In the genomic region with DNA sequence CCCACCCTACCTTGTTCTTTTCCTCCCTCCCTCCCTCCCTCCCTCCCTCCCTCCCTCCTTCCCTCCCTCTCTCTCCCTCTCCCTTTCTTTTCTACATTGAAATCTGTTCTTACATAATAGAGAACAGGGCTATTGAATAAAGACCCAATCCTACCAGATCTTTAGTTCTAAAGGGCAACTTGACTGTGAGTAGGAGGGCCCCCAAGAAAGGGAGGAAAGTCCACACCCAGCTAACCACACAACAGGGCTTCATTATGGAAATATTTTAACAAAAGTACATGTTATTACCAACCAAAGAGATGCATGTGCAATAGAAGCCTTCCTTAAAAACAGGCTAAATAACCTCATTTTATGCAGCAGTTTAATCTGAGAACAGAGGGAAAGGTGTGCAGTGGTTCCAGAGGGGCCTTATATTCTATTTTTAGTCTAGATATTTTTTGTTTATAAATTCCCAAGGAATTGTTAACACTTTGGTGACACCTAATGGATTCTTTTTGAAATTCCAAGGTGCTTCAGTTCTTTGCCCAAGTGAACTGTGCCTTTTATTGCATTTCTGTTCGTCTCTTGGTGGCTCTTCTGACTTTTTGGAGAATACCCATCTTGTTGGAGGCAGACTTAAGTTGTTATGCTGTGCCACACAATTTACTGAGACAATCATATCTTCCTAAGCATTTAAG, we compare ENCODE assay signal across 1 cellular context.
TF ChIP-seq lines count a peak whose summit lies in the region.

No MANE protein-coding gene starts in this region.

TF ChIP-seq in GM23338, 12 proteins besides CTCF, POLR2A, EP300 and RAD21 (continued from another document):
- TF ChIP-seq, protein P1, sequence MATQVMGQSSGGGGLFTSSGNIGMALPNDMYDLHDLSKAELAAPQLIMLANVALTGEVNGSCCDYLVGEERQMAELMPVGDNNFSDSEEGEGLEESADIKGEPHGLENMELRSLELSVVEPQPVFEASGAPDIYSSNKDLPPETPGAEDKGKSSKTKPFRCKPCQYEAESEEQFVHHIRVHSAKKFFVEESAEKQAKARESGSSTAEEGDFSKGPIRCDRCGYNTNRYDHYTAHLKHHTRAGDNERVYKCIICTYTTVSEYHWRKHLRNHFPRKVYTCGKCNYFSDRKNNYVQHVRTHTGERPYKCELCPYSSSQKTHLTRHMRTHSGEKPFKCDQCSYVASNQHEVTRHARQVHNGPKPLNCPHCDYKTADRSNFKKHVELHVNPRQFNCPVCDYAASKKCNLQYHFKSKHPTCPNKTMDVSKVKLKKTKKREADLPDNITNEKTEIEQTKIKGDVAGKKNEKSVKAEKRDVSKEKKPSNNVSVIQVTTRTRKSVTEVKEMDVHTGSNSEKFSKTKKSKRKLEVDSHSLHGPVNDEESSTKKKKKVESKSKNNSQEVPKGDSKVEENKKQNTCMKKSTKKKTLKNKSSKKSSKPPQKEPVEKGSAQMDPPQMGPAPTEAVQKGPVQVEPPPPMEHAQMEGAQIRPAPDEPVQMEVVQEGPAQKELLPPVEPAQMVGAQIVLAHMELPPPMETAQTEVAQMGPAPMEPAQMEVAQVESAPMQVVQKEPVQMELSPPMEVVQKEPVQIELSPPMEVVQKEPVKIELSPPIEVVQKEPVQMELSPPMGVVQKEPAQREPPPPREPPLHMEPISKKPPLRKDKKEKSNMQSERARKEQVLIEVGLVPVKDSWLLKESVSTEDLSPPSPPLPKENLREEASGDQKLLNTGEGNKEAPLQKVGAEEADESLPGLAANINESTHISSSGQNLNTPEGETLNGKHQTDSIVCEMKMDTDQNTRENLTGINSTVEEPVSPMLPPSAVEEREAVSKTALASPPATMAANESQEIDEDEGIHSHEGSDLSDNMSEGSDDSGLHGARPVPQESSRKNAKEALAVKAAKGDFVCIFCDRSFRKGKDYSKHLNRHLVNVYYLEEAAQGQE (IDR thresholded peaks at IDR 0.05; ENCODE audit: unreplicated experiment), result no peak
- TF ChIP-seq ZNF114 (CRISPR knock-in tag; IDR thresholded peaks at IDR 0.05), result no peak
- TF ChIP-seq, protein P2, sequence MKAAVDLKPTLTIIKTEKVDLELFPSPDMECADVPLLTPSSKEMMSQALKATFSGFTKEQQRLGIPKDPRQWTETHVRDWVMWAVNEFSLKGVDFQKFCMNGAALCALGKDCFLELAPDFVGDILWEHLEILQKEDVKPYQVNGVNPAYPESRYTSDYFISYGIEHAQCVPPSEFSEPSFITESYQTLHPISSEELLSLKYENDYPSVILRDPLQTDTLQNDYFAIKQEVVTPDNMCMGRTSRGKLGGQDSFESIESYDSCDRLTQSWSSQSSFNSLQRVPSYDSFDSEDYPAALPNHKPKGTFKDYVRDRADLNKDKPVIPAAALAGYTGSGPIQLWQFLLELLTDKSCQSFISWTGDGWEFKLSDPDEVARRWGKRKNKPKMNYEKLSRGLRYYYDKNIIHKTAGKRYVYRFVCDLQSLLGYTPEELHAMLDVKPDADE (IDR thresholded peaks at IDR 0.05), result no peak
- TF ChIP-seq POLR2AphosphoS5 (IDR thresholded peaks at IDR 0.05; ENCODE audit: low read depth), result no peak
